28 cellular contexts compared by ENCODE assay signal in genomic region chr4:184428787-184429186, GRCh38.
"Had no signal": no experiment of that assay in that cellular context is flagged by ENCODE, and none has a peak within 500 bp of the region (broad histone marks: within the 10 kb centered on the region; RNA-seq: fewer than 3 reads in every experiment).

No MANE protein-coding gene starts in this region.

- H3K27ac ChIP-seq: brain microvascular endothelial cell, coronary artery, WERI-Rb-1 had no signal

- ATAC-seq: activated CD8-positive, alpha-beta memory T cell treated with anti-CD3 and anti-CD28 coated beads, Interleukin-2, amount 10 ng/mL, durations not matched to agents 7 days and 5 days; effector memory CD8-positive, alpha-beta T cell; gastrocnemius medialis; sciatic nerve had no signal

- H3K27ac Mint-ChIP-seq: activated CD4-positive, alpha-beta memory T cell treated with anti-CD3 and anti-CD28 coated beads, Interleukin-2, amount 10 ng/mL, durations not matched to agents 7 days and 5 days; activated CD8-positive, alpha-beta memory T cell treated with anti-CD3 and anti-CD28 coated beads, Interleukin-2, amount 10 ng/mL, durations not matched to agents 7 days and 5 days; activated naive CD4-positive, alpha-beta T cell treated with anti-CD3 and anti-CD28 coated beads, Interleukin-2, amount 10 ng/mL, durations not matched to agents 7 days and 5 days; type B pancreatic cell had no signal

- DNase-seq: activated CD4-positive, alpha-beta memory T cell treated with anti-CD3 and anti-CD28 coated beads, Interleukin-2, amount 10 ng/mL, durations not matched to agents 7 days and 5 days; activated CD4-positive, alpha-beta T cell treated with anti-CD3 and anti-CD28 coated beads for 1 hour; activated CD4-positive, alpha-beta T cell treated with anti-CD3 and anti-CD28 coated beads, Interleukin-2, amount 10 ng/mL, durations not matched to agents 7 days and 5 days; activated CD8-positive, alpha-beta memory T cell treated with anti-CD3 and anti-CD28 coated beads, Interleukin-2, amount 10 ng/mL, durations not matched to agents 7 days and 5 days; activated effector memory CD4-positive, alpha-beta T cell treated with anti-CD3 and anti-CD28 coated beads, Interleukin-2, amount 50 U/mL, for 16 hours; activated naive CD4-positive, alpha-beta T cell treated with anti-CD3 and anti-CD28 coated beads, Interleukin-2, amount 10 ng/mL, durations not matched to agents 7 days and 5 days; amniotic stem cell; brain microvascular endothelial cell; dorsolateral prefrontal cortex; effector memory CD8-positive, alpha-beta T cell; erythroblast; gastrocnemius medialis; glutamatergic neuron; islet precursor cell; left ventricle myocardium inferior; mesendoderm; retina; stimulated activated CD4-positive, alpha-beta T cell treated with anti-CD3 and anti-CD28 coated beads, Interleukin-12 subunit alpha, Interleukin-12 subunit beta, amount 100 ng/mL, for 4 hours; stimulated activated CD4-positive, alpha-beta T cell treated with anti-CD3 and anti-CD28 coated beads, Interleukin-4, amount 100 ng/mL, for 1 hour; T-helper 1 cell; testis; uterus; WERI-Rb-1 had no signal

- H3K4me3 Mint-ChIP-seq: activated CD4-positive, alpha-beta memory T cell treated with anti-CD3 and anti-CD28 coated beads, Interleukin-2, amount 10 ng/mL, durations not matched to agents 7 days and 5 days; activated CD4-positive, alpha-beta T cell treated with anti-CD3 and anti-CD28 coated beads, Interleukin-2, amount 10 ng/mL, durations not matched to agents 7 days and 5 days; activated CD8-positive, alpha-beta memory T cell treated with anti-CD3 and anti-CD28 coated beads, Interleukin-2, amount 10 ng/mL, durations not matched to agents 7 days and 5 days; activated naive CD4-positive, alpha-beta T cell treated with anti-CD3 and anti-CD28 coated beads, Interleukin-2, amount 10 ng/mL, durations not matched to agents 7 days and 5 days; effector memory CD8-positive, alpha-beta T cell; nephron; T-helper 2 cell treated with Interferon-gamma antibody and Interleukin-4, amounts not matched to agents 5 μg/mL and 100 μg/mL, for 36 hours; type B pancreatic cell had no signal

- H3K27me3 Mint-ChIP-seq: activated CD4-positive, alpha-beta memory T cell treated with anti-CD3 and anti-CD28 coated beads, Interleukin-2, amount 10 ng/mL, durations not matched to agents 7 days and 5 days; activated CD4-positive, alpha-beta T cell treated with anti-CD3 and anti-CD28 coated beads, Interleukin-2, amount 10 ng/mL, durations not matched to agents 7 days and 5 days; activated CD8-positive, alpha-beta memory T cell treated with anti-CD3 and anti-CD28 coated beads, Interleukin-2, amount 10 ng/mL, durations not matched to agents 7 days and 5 days; activated naive CD4-positive, alpha-beta T cell treated with anti-CD3 and anti-CD28 coated beads, Interleukin-2, amount 10 ng/mL, durations not matched to agents 7 days and 5 days; effector memory CD8-positive, alpha-beta T cell; type B pancreatic cell had no signal

- H3K9me3 Mint-ChIP-seq: activated CD4-positive, alpha-beta memory T cell treated with anti-CD3 and anti-CD28 coated beads, Interleukin-2, amount 10 ng/mL, durations not matched to agents 7 days and 5 days; activated CD4-positive, alpha-beta T cell treated with anti-CD3 and anti-CD28 coated beads, Interleukin-2, amount 10 ng/mL, durations not matched to agents 7 days and 5 days; activated naive CD4-positive, alpha-beta T cell treated with anti-CD3 and anti-CD28 coated beads, Interleukin-2, amount 10 ng/mL, durations not matched to agents 7 days and 5 days; effector memory CD8-positive, alpha-beta T cell; nephron; T-helper 2 cell treated with Interferon-gamma antibody and Interleukin-4, amounts not matched to agents 5 μg/mL and 100 μg/mL, for 36 hours; type B pancreatic cell had no signal
